ENCODE assay signal across 8 cellular contexts in genomic region chr21:45286671-45287437, GRCh38. TPM values are rescaled to one million over a fixed set of nuclear protein-coding genes. Genes with fewer than 3 reads are reported as not detected.
A peak's percentile ranks its signal among the peaks of the same experiment; 100 is the strongest.
DNase-seq lines count a peak whose midpoint lies in the region; ATAC-seq and TF ChIP-seq lines count a peak whose summit lies in the region.

No MANE protein-coding gene starts in this region.

- H3K27ac ChIP-seq in GM23338 (ENCODE audit: low read depth) (0 out of 2 replicates have a peak overlapping the region, but pooled peaks have one; percentile 26), gastrocnemius medialis (peak overlapping the region in 1 of 4 donors; percentile 83)

- H2AFZ ChIP-seq in GM23338 = no peak overlapping the region

- H3K27me3 ChIP-seq in GM23338 (ENCODE audit: insufficient read depth) (no peaks in the 10 kb centered on the region), gastrocnemius medialis (no peaks in the 10 kb centered on the region)

- intact Hi-C loops in gastrocnemius medialis (cut with DNase I; ENCODE audit: low total_unique reads) = loop anchor here (5.0 kb wide), 2 partner anchors 150 to 335 kb away; no protein-coding TSS in a partner anchor

- in situ Hi-C loops in gastrocnemius medialis (cut with MboI; ENCODE audit: low sequenced_read_pairs in 4 of 4) (loop anchor here in 1 of 4 donors (10.0 to 25.0 kb wide), 3 partner anchors 142 to 350 kb away; partner anchors contain the start of gene SLX9), KBM-7 (cut with MboI; ENCODE audit: low pct_unique_long_range_greater_than_20kb, low sequenced_read_pairs) (no loop called here)

- H4K20me1 ChIP-seq in GM23338 (replicated peaks; ENCODE audit: insufficient read depth) = peaks cover 20% of the 10 kb centered on the region

- peak overlapping the region; percentile 81 for H3K4me3 Mint-ChIP-seq in GM23338
- H3K4me3 Mint-ChIP-seq in activated CD4-positive, alpha-beta memory T cell treated with anti-CD3 and anti-CD28 coated beads, Interleukin-2, amount 10 ng/mL, durations not matched to agents 7 days and 5 days = peak overlapping the region; percentile 59

- peaks cover 7% of the 10 kb centered on the region; the same call in 1 of the 3 replicates for H3K4me1 Mint-ChIP-seq in GM23338
- peaks cover 41% of the 10 kb centered on the region for H3K4me1 Mint-ChIP-seq in activated CD4-positive, alpha-beta memory T cell treated with anti-CD3 and anti-CD28 coated beads, Interleukin-2, amount 10 ng/mL, durations not matched to agents 7 days and 5 days

- H3K4me3 ChIP-seq in GM23338 (peak overlapping the region; percentile 84), gastrocnemius medialis (peak overlapping the region; percentile 84 to 94 (median 86))

- peaks cover 34% of the 10 kb centered on the region for H3K79me2 ChIP-seq in GM23338 (replicated peaks; ENCODE audit: insufficient read depth)

- no peaks in the 10 kb centered on the region for H3K9me2 ChIP-seq in GM23338 (ENCODE audit: insufficient read depth)

- peaks cover 4% of the 10 kb centered on the region; the same call in 1 of the 2 replicates for H3K4me1 ChIP-seq in GM23338 (ENCODE audit: insufficient read depth)
- H3K4me1 ChIP-seq in gastrocnemius medialis = peaks cover 14 to 17% of the 10 kb centered on the region in 2 donors

- TF ChIP-seq POLR2A in gastrocnemius medialis (IDR thresholded peaks at IDR 0.05) = no peak

- H3K27me3 Mint-ChIP-seq in GM23338 (ENCODE audit: insufficient read depth, low read depth, poor library complexity) = peaks cover 6% of the 10 kb centered on the region
- H3K27me3 Mint-ChIP-seq in activated CD4-positive, alpha-beta memory T cell treated with anti-CD3 and anti-CD28 coated beads, Interleukin-2, amount 10 ng/mL, durations not matched to agents 7 days and 5 days = no peaks in the 10 kb centered on the region

- peaks cover 35% of the 10 kb centered on the region for H3K36me3 Mint-ChIP-seq in GM23338 (ENCODE audit: low read depth)
- peaks cover 20% of the 10 kb centered on the region for H3K36me3 Mint-ChIP-seq in activated CD4-positive, alpha-beta memory T cell treated with anti-CD3 and anti-CD28 coated beads, Interleukin-2, amount 10 ng/mL, durations not matched to agents 7 days and 5 days (ENCODE audit: low read depth)

- CTCF ChIA-PET in activated CD4-positive, alpha-beta memory T cell treated with anti-CD3 and anti-CD28 coated beads, Interleukin-2, amount 10 ng/mL, durations not matched to agents 7 days and 5 days (lab: Charles Lee) = interaction anchor here (0.7 to 1.1 kb wide), 4 partner anchors 63 to 184 kb away, joined by 3 to 5 read pairs (median 3); no protein-coding TSS in a partner anchor

- DNase-seq in GM23338 (ENCODE audit: low spot score) = peak; percentile 86
- no peak for DNase-seq in activated CD4-positive, alpha-beta memory T cell treated with anti-CD3 and anti-CD28 coated beads, Interleukin-2, amount 10 ng/mL, durations not matched to agents 7 days and 5 days
- DNase-seq in hepatic stellate cell (ENCODE audit: low spot score) = peak; percentile 47
- DNase-seq in gastrocnemius medialis = peak in 1 of 2 donors; percentile 3
- no peak for DNase-seq in dedifferentiated amniotic fluid mesenchymal stem cell (ENCODE audit: extremely low spot score)
- DNase-seq in KBM-7 = no peak
- DNase-seq in NCI-H1092 treated with DMSO at 0.1 percent for 48 hours (lab: John Stamatoyannopoulos, UW) = no peak

- H3K4me2 ChIP-seq in GM23338 = peak overlapping the region; percentile 92

- peak; percentile 71 for ATAC-seq in GM23338
- no peak for ATAC-seq in gastrocnemius medialis
- no peak for ATAC-seq in HG03460 (IDR thresholded peaks at IDR 0.05; ENCODE audit: unreplicated experiment)

- no peaks in the 10 kb centered on the region; the same call in 2 of the 3 replicates for H3K9me3 Mint-ChIP-seq in GM23338
- no peaks in the 10 kb centered on the region for H3K9me3 Mint-ChIP-seq in activated CD4-positive, alpha-beta memory T cell treated with anti-CD3 and anti-CD28 coated beads, Interleukin-2, amount 10 ng/mL, durations not matched to agents 7 days and 5 days

- H3K27ac Mint-ChIP-seq in GM23338 = no peak overlapping the region
- H3K27ac Mint-ChIP-seq in activated CD4-positive, alpha-beta memory T cell treated with anti-CD3 and anti-CD28 coated beads, Interleukin-2, amount 10 ng/mL, durations not matched to agents 7 days and 5 days = no peak overlapping the region

- H3K9me3 ChIP-seq in gastrocnemius medialis = no peaks in the 10 kb centered on the region

- TF ChIP-seq CTCF in GM23338 (conservative IDR thresholded peaks at IDR 0.05; ENCODE audit: low read depth in 2 of 2) (no peak), gastrocnemius medialis (IDR thresholded peaks at IDR 0.05 in 4 of 5, conservative IDR thresholded peaks at IDR 0.05 in 1 of 5) (no peak)

- POLR2A ChIA-PET in activated CD4-positive, alpha-beta memory T cell treated with anti-CD3 and anti-CD28 coated beads, Interleukin-2, amount 10 ng/mL, durations not matched to agents 7 days and 5 days (lab: Charles Lee) = interaction anchor here (0.8 kb wide), 1 partner anchor 30 kb away, joined by 3 read pairs; no protein-coding TSS in a partner anchor

- peaks cover 12% of the 10 kb centered on the region for H3K36me3 ChIP-seq in GM23338 (ENCODE audit: insufficient read depth)
- H3K36me3 ChIP-seq in gastrocnemius medialis = peaks cover 0 to 34% of the 10 kb centered on the region in 2 donors

- peaks cover 8% of the 10 kb centered on the region; the same call in 1 of the 2 replicates for H3F3A ChIP-seq in GM23338 (replicated peaks; ENCODE audit: low read depth)

TF ChIP-seq in GM23338, 12 proteins besides CTCF, POLR2A, EP300 and RAD21:
- TF ChIP-seq ZNF331 (CRISPR knock-in tag; IDR thresholded peaks at IDR 0.05; ENCODE audit: low read depth) = no peak
- peak; percentile 65; the same call in 1 of the 2 replicates for TF ChIP-seq CREB1 (CRISPR knock-in tag; IDR thresholded peaks at IDR 0.05; ENCODE audit: low read depth)
- no peak for TF ChIP-seq NANOG (IDR thresholded peaks at IDR 0.05; ENCODE audit: borderline replicate concordance)

RNA-seq across cellular contexts. Expression of gene POFUT2, which starts 0.8 kb away (rescaled TPM):
- total RNA-seq in GM23338 (2014; rRNA removed; shearing (Covaris generic)) = 34.5 and 36.2 TPM in 2 replicates
- 10.9 and 12.1 TPM in 2 replicates for polyA plus RNA-seq in GM23338 (2016; fragmentation: Nextera tagmentation; extraction: Ambion mirVana)
- total RNA-seq in activated CD4-positive, alpha-beta memory T cell treated with anti-CD3 and anti-CD28 coated beads, Interleukin-2, amount 10 ng/mL, durations not matched to agents 7 days and 5 days = 10 to 100 TPM; 23.5 to 25.1 TPM
- 10 to 100 TPM in 1 of 4 donors, 1 to 10 TPM in 3; 4.8 to 11.0 (median 5.9) TPM for total RNA-seq in gastrocnemius medialis

Comparison
In these comparisons a context has a peak if more than half of its experiments do, and no peak if none do; other contexts are left out.
1. DNase-seq: peak in GM23338 (single experiment) and hepatic stellate cell (single experiment); none in activated CD4-positive, alpha-beta memory T cell treated with anti-CD3 and anti-CD28 coated beads, Interleukin-2, amount 10 ng/mL, durations not matched to agents 7 days and 5 days (single experiment), dedifferentiated amniotic fluid mesenchymal stem cell (single experiment), KBM-7 (single experiment) and NCI-H1092 treated with DMSO at 0.1 percent for 48 hours (single experiment).